ENCODE assay signal across 28 cellular contexts in the genomic region with DNA sequence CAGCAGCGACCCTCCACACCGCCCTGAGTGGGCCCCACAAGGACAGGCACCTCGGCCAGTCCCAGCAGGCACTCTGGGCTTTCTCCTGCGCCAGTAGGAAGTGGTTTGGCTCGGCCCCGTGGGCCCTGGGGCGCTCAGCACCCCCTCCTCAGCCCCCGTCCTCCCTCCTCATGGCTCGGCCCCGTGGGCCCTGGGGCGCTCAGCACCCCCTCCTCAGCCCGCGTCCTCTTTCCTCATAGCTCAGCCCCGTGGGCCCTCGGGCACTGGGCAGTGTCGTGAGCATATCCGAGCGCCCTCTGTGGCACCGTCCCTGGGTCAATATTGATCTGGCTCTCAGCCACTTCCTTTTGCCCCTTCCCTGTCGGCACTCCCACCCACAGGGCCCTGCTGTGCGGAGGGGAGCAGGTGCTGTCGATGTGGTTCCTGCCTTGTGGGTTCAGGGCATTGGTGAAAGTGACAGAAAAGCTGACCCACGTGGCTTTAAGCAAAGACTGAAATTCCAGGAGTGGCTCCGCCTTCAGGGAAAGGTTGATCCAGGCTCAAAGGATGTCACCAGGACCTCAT. TPM values are rescaled to one million over a fixed set of nuclear protein-coding genes. Genes with fewer than 3 reads are reported as not detected.
DNase-seq lines count a peak whose midpoint lies in the region; ATAC-seq and TF ChIP-seq lines count a peak whose summit lies in the region.
"Had no signal": no experiment of that assay in that cellular context is flagged by ENCODE, and none has a peak within 500 bp of the region (broad histone marks: within the 10 kb centered on the region; RNA-seq: fewer than 3 reads in every experiment).

No MANE protein-coding gene starts in this region.

- no peak overlapping the region for H3K4me2 ChIP-seq in SK-N-SH
- no peak overlapping the region for H3K4me2 ChIP-seq in osteoblast (ENCODE audit: insufficient read depth, low read length)

- H3K4me1 ChIP-seq in SK-N-SH (ENCODE audit: control insufficient read depth in 1 of 2, insufficient read depth in 2 of 2, low read depth in 1 of 2, low read length in 1 of 2): no peaks in the 10 kb centered on the region
- H3K4me1 ChIP-seq in osteoblast (ENCODE audit: insufficient read depth, low read length): no peaks in the 10 kb centered on the region
- H3K4me1 ChIP-seq: BE2C, HAP-1, psoas muscle had no signal

- H4K20me1 ChIP-seq in SK-N-SH (ENCODE audit: insufficient read depth) (no peaks in the 10 kb centered on the region), osteoblast (ENCODE audit: insufficient read depth, low read length) (no peaks in the 10 kb centered on the region)

- H3K4me3 Mint-ChIP-seq in WTC11: no peak overlapping the region
- H3K4me3 Mint-ChIP-seq: activated CD4-positive, alpha-beta T cell treated with anti-CD3 and anti-CD28 coated beads, Interleukin-2, amount 10 ng/mL, durations not matched to agents 24 days and 14 days; activated naive CD4-positive, alpha-beta T cell treated with anti-CD3 and anti-CD28 coated beads, Interleukin-2, amount 10 ng/mL, durations not matched to agents 7 days and 5 days; immature natural killer cell; T-helper 2 cell treated with Interferon-gamma antibody and Interleukin-4, amounts not matched to agents 5 μg/mL and 100 μg/mL, for 36 hours had no signal

- no peaks in the 10 kb centered on the region for H3F3A ChIP-seq in SK-N-SH (replicated peaks; ENCODE audit: insufficient read depth)

- CTCF ChIA-PET in SK-N-SH (lab: Yijun Ruan, JAX): interaction anchor here (1.5 to 3.8 kb wide), 2 partner anchors 10 to 22 kb away, joined by 7 to 11 read pairs; no protein-coding TSS in a partner anchor
- CTCF ChIA-PET in WTC11 (lab: Charles Lee): interaction anchor here (1.0 to 2.1 kb wide), 2 partner anchors 9 to 23 kb away, joined by 3 to 10 read pairs; no protein-coding TSS in a partner anchor

- no peak overlapping the region for H3K27ac ChIP-seq in SK-N-SH (ENCODE audit: low read depth in 2 of 2, low read length in 1 of 2)
- no peak overlapping the region for H3K27ac ChIP-seq in osteoblast (ENCODE audit: low read depth, low read length)
- H3K27ac ChIP-seq: cardiac muscle cell, esophagus squamous epithelium, HL-60, psoas muscle had no signal

- no peak overlapping the region for H3K27ac Mint-ChIP-seq in WTC11
- H3K27ac Mint-ChIP-seq: activated CD4-positive, alpha-beta T cell treated with anti-CD3 and anti-CD28 coated beads, Interleukin-2, amount 10 ng/mL, durations not matched to agents 24 days and 14 days; activated naive CD4-positive, alpha-beta T cell treated with anti-CD3 and anti-CD28 coated beads, Interleukin-2, amount 10 ng/mL, durations not matched to agents 7 days and 5 days; immature natural killer cell; T-helper 2 cell treated with Interferon-gamma antibody and Interleukin-4, amounts not matched to agents 5 μg/mL and 100 μg/mL, for 36 hours had no signal

- no peaks in the 10 kb centered on the region for H3K9me3 ChIP-seq in SK-N-SH
- no peaks in the 10 kb centered on the region for H3K9me3 ChIP-seq in osteoblast (ENCODE audit: low read depth, low read length)
- H3K9me3 ChIP-seq: BE2C, esophagus squamous epithelium, HAP-1, psoas muscle had no signal

- H3K27me3 ChIP-seq in SK-N-SH (ENCODE audit: insufficient read depth) (peaks cover 18% of the 10 kb centered on the region; the same call in 1 of the 2 replicates), osteoblast (ENCODE audit: insufficient read depth, low read length) (peaks cover 21% of the 10 kb centered on the region)

- POLR2A ChIA-PET in SK-N-SH (lab: Yijun Ruan, JAX) (no interaction called here), WTC11 (lab: Charles Lee) (no interaction called here)

- no peak for TF ChIP-seq CTCF in SK-N-SH (IDR thresholded peaks at IDR 0.05)
- no peak for TF ChIP-seq CTCF in WTC11 (IDR thresholded peaks at IDR 0.05)
- no peak for TF ChIP-seq CTCF in osteoblast (IDR thresholded peaks at IDR 0.05; ENCODE audit: extremely low read depth, low read depth, low read length)

- DNase-seq in SK-N-SH (peak; percentile 18), COR-L47 (lab: John Stamatoyannopoulos, UW) (peak; percentile 25), WTC11 (ENCODE audit: low spot score) (peak; percentile 4), osteoblast (ENCODE audit: insufficient read length, low spot score, missing footprints) (peak; percentile 55), occipital lobe (lab: John Stamatoyannopoulos, UW) (no peak), NCI-H2029 (lab: John Stamatoyannopoulos, UW) (no peak)
- DNase-seq: activated CD4-positive, alpha-beta T cell treated with anti-CD3 and anti-CD28 coated beads, Interleukin-2, amount 10 ng/mL, durations not matched to agents 24 days and 14 days; BE2C; cortex of kidney; esophagus squamous epithelium; hippocampal formation; immature natural killer cell; IMR-90; NCI-H2107; psoas muscle had no signal

- no peak for TF ChIP-seq EP300 in SK-N-SH (IDR thresholded peaks at IDR 0.05; ENCODE audit: borderline replicate concordance in 1 of 2, low read depth in 1 of 2, low read length in 1 of 2)

- no peak overlapping the region for H2AFZ ChIP-seq in SK-N-SH (ENCODE audit: low read depth)
- no peak overlapping the region for H2AFZ ChIP-seq in osteoblast (ENCODE audit: low read length)

- H3K4me3 ChIP-seq in SK-N-SH (ENCODE audit: low read depth in 2 of 2, low read length in 1 of 2) (no peak overlapping the region), osteoblast (ENCODE audit: insufficient read depth, low read length) (no peak overlapping the region)
- H3K4me3 ChIP-seq: cardiac muscle cell, esophagus squamous epithelium, GM12878, HAP-1, psoas muscle had no signal

- H3K36me3 Mint-ChIP-seq in WTC11: no peaks in the 10 kb centered on the region
- H3K36me3 Mint-ChIP-seq: activated naive CD4-positive, alpha-beta T cell treated with anti-CD3 and anti-CD28 coated beads, Interleukin-2, amount 10 ng/mL, durations not matched to agents 7 days and 5 days; immature natural killer cell had no signal

- no peak for ATAC-seq in SK-N-SH treated with all-trans-retinoic acid at 6 μM for 48 hours
- ATAC-seq in WTC11: no peak
- ATAC-seq in GM19324 (IDR thresholded peaks at IDR 0.05; ENCODE audit: low FRiP score, unreplicated experiment): no peak
- ATAC-seq: GM12878, psoas muscle had no signal

- H3K36me3 ChIP-seq in SK-N-SH (replicated peaks in 1 of 2; ENCODE audit: control insufficient read depth in 1 of 2, insufficient read depth in 2 of 2, low read length in 1 of 2): no peaks in the 10 kb centered on the region
- H3K36me3 ChIP-seq in osteoblast (ENCODE audit: insufficient read depth, low read length): no peaks in the 10 kb centered on the region
- H3K36me3 ChIP-seq: BE2C, cardiac muscle cell, esophagus squamous epithelium, HAP-1 had no signal

- H3K79me2 ChIP-seq in SK-N-SH (ENCODE audit: insufficient read depth) (no peaks in the 10 kb centered on the region), osteoblast (ENCODE audit: insufficient read depth, low read length) (no peaks in the 10 kb centered on the region)

- H3K27me3 Mint-ChIP-seq in WTC11 (ENCODE audit: low read depth): peaks cover 22% of the 10 kb centered on the region

- TF ChIP-seq RAD21 in SK-N-SH (IDR thresholded peaks at IDR 0.05; ENCODE audit: low read length): no peak

- 45% methylated on average over 13 of the region's 24 CpGs for WGBS in SK-N-SH (ENCODE audit: low lambda C conversion rate)

- H3K9me3 Mint-ChIP-seq in WTC11: no peaks in the 10 kb centered on the region
- H3K9me3 Mint-ChIP-seq: activated CD4-positive, alpha-beta T cell treated with anti-CD3 and anti-CD28 coated beads, Interleukin-2, amount 10 ng/mL, durations not matched to agents 24 days and 14 days; activated naive CD4-positive, alpha-beta T cell treated with anti-CD3 and anti-CD28 coated beads, Interleukin-2, amount 10 ng/mL, durations not matched to agents 7 days and 5 days; immature natural killer cell; T-helper 2 cell treated with Interferon-gamma antibody and Interleukin-4, amounts not matched to agents 5 μg/mL and 100 μg/mL, for 36 hours had no signal

- no peak overlapping the region for H3K9ac ChIP-seq in SK-N-SH

- peaks cover 3% of the 10 kb centered on the region for H3K4me1 Mint-ChIP-seq in WTC11

- H3K9me2 ChIP-seq in SK-N-SH: no peaks in the 10 kb centered on the region

TF ChIP-seq in SK-N-SH, 30 proteins besides CTCF, POLR2A, EP300 and RAD21 (continues in another document):
- TF ChIP-seq GATA2 (CRISPR knock-in tag; IDR thresholded peaks at IDR 0.05) (no peak), RCOR1 (IDR thresholded peaks at IDR 0.05; ENCODE audit: low read length) (no peak)

TF ChIP-seq in SK-N-SH treated with all-trans-retinoic acid at 6 μM for 48 hours, 23 proteins besides CTCF, POLR2A, EP300 and RAD21 (continues in another document):
- TF ChIP-seq RARB (CRISPR knock-in tag; IDR thresholded peaks at IDR 0.05): no peak
- TF ChIP-seq ESRRG (CRISPR knock-in tag; IDR thresholded peaks at IDR 0.05): no peak

TF ChIP-seq in WTC11, 78 proteins besides CTCF, POLR2A, EP300 and RAD21:
- TF ChIP-seq JUN (CRISPR knock-in tag; IDR thresholded peaks at IDR 0.05): no peak
- TF ChIP-seq, protein P1, sequence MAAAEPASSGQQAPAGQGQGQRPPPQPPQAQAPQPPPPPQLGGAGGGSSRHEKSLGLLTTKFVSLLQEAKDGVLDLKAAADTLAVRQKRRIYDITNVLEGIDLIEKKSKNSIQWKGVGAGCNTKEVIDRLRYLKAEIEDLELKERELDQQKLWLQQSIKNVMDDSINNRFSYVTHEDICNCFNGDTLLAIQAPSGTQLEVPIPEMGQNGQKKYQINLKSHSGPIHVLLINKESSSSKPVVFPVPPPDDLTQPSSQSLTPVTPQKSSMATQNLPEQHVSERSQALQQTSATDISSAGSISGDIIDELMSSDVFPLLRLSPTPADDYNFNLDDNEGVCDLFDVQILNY (CRISPR knock-in tag; IDR thresholded peaks at IDR 0.05): no peak
TF ChIP-seq in WTC11: peak in this region for 0.

RNA-seq across cellular contexts. Expression of a gene that starts 5.5 kb away (rescaled TPM):
- polyA plus RNA-seq in SK-N-SH (2012; rRNA removed): not detected in 2 replicates
- 0.08 TPM in 1 of 2 replicates, not detected in the other for polyA plus RNA-seq in SK-N-SH (2012; cell fraction: cytosol; rRNA removed)
- polyA plus RNA-seq in SK-N-SH (2012; cell fraction: nucleus; rRNA removed): not detected in 2 replicates
- 0.39 TPM in 1 of 3 replicates, not detected in the others for total RNA-seq in WTC11 (2021)
- total RNA-seq in osteoblast: not detected in 2 replicates
- not detected for total RNA-seq in occipital lobe
- total RNA-seq: A673; activated CD4-positive, alpha-beta T cell treated with anti-CD3 and anti-CD28 coated beads, Interleukin-2, amount 10 ng/mL, durations not matched to agents 24 days and 14 days; cardiac muscle cell; frontal cortex; IMR-90; M059J; NCI-H460; temporal lobe had no signal
- polyA plus RNA-seq: GM12878, IMR-90, psoas muscle had no signal

RNA-seq across cellular contexts. Expression of a gene that starts 52.6 kb away (rescaled TPM):
- 0.02 and 0.05 TPM in 2 replicates for polyA plus RNA-seq in SK-N-SH (2012; rRNA removed)
- 0.03 and 0.26 TPM in 2 replicates for polyA plus RNA-seq in SK-N-SH (2012; cell fraction: cytosol; rRNA removed)
- 0.05 and 0.35 TPM in 2 replicates for polyA plus RNA-seq in SK-N-SH (2012; cell fraction: nucleus; rRNA removed)
- 11.0 to 12.7 TPM (median 12.4 TPM) in 3 replicates for total RNA-seq in WTC11 (2021)
- not detected in 2 replicates for total RNA-seq in osteoblast
- total RNA-seq in occipital lobe: 2.3 TPM
- total RNA-seq: GM12878, M059J had no signal

Comparison
In these comparisons a context has a peak if more than half of its experiments do, and no peak if none do; other contexts are left out.
1. DNase-seq: peak in SK-N-SH (single experiment), COR-L47 (single experiment), WTC11 (single experiment) and osteoblast (single experiment); none in occipital lobe (single experiment) and NCI-H2029 (single experiment).